In genomic region chr10:75233444-75234016, GRCh38 we compare ENCODE assay signal across 8 cellular contexts. TPM values are rescaled to one million over a fixed set of nuclear protein-coding genes. Genes with fewer than 3 reads are reported as not detected.
DNase-seq lines count a peak whose midpoint lies in the region; ATAC-seq and TF ChIP-seq lines count a peak whose summit lies in the region.

No MANE protein-coding gene starts in this region.

- peaks cover 38% of the 10 kb centered on the region for H3F3A ChIP-seq in DOHH2 (ENCODE audit: control insufficient read depth, insufficient read depth)

- H3K27ac Mint-ChIP-seq in osteocyte (ENCODE audit: unreplicated experiment) = peak overlapping the region; percentile 57

- no peak overlapping the region for H3K4me3 Mint-ChIP-seq in osteocyte (ENCODE audit: unreplicated experiment)

- no peaks in the 10 kb centered on the region for H3K9me3 Mint-ChIP-seq in osteocyte (ENCODE audit: unreplicated experiment)

- no peak for ATAC-seq in GM21447 (IDR thresholded peaks at IDR 0.05; ENCODE audit: unreplicated experiment)
- ATAC-seq in GM21526 (IDR thresholded peaks at IDR 0.05; ENCODE audit: low FRiP score, unreplicated experiment) = no peak

- peaks cover 23% of the 10 kb centered on the region for H3K36me3 Mint-ChIP-seq in osteocyte (ENCODE audit: unreplicated experiment)

- H3K27me3 Mint-ChIP-seq in osteocyte (ENCODE audit: unreplicated experiment) = no peaks in the 10 kb centered on the region

- no peaks in the 10 kb centered on the region for H3K9me3 ChIP-seq in DOHH2 (ENCODE audit: control insufficient read depth, insufficient read depth, low read length)

- DNase-seq in NCI-H2171 (lab: John Stamatoyannopoulos, UW) (peak; percentile 30), choroid plexus epithelial cell (ENCODE audit: low read depth) (no peak), osteocyte (ENCODE audit: extremely low spot score, unreplicated experiment) (no peak), GM20000 (ENCODE audit: low spot score) (no peak), NOMO-1 treated with DMSO at 0.1 percent for 48 hours (lab: John Stamatoyannopoulos, UW; ENCODE audit: unreplicated experiment) (no peak)

- H4K20me1 ChIP-seq in DOHH2 (ENCODE audit: control insufficient read depth, insufficient read depth, low read depth, low read length) = no peaks in the 10 kb centered on the region

- H3K36me3 ChIP-seq in DOHH2 (ENCODE audit: control insufficient read depth, low read length) = peaks cover 54% of the 10 kb centered on the region

- peak overlapping the region; percentile 84 for H3K4me3 ChIP-seq in DOHH2 (ENCODE audit: low read length)
- peak overlapping the region; percentile 68 for H3K4me3 ChIP-seq in choroid plexus epithelial cell (ENCODE audit: low read depth, low read length)

- peaks cover 29% of the 10 kb centered on the region for H3K4me1 ChIP-seq in DOHH2 (ENCODE audit: control insufficient read depth, low read length)

- no peaks in the 10 kb centered on the region for H3K27me3 ChIP-seq in DOHH2 (ENCODE audit: control insufficient read depth, low read length)

- H3K79me2 ChIP-seq in DOHH2 (ENCODE audit: control insufficient read depth, low read length) = peaks cover 50% of the 10 kb centered on the region

- peak overlapping the region; percentile 51 for H3K27ac ChIP-seq in DOHH2 (ENCODE audit: low read depth, low read length)

- TF ChIP-seq CTCF in DOHH2 (IDR thresholded peaks at IDR 0.05; ENCODE audit: low read depth, low read length, poor library complexity, severe bottlenecking) (no peak), choroid plexus epithelial cell (conservative IDR thresholded peaks at IDR 0.05; ENCODE audit: low read depth, low read length) (no peak), osteocyte (IDR thresholded peaks at IDR 0.05) (no peak), GM20000 (IDR thresholded peaks at IDR 0.05; ENCODE audit: extremely low read depth, missing control alignments) (no peak)

- H3K4me2 ChIP-seq in DOHH2 (ENCODE audit: low read length) = peak overlapping the region; percentile 99

- H3K9me2 ChIP-seq in DOHH2 (replicated peaks; ENCODE audit: control insufficient read depth, low read length) = no peaks in the 10 kb centered on the region

- peaks cover 30% of the 10 kb centered on the region for H3K4me1 Mint-ChIP-seq in osteocyte (ENCODE audit: unreplicated experiment)

RNA-seq across cellular contexts. Expression of gene COMTD1, which starts 2.2 kb away (rescaled TPM):
- total RNA-seq in osteocyte = 12.9 and 15.7 TPM in 2 replicates

RNA-seq across cellular contexts. Expression of gene VDAC2, which starts 22.9 kb away (rescaled TPM):
- total RNA-seq in osteocyte = 130 TPM in 2 replicates
